ENCODE assay signal across 8 cellular contexts in the genomic region with DNA sequence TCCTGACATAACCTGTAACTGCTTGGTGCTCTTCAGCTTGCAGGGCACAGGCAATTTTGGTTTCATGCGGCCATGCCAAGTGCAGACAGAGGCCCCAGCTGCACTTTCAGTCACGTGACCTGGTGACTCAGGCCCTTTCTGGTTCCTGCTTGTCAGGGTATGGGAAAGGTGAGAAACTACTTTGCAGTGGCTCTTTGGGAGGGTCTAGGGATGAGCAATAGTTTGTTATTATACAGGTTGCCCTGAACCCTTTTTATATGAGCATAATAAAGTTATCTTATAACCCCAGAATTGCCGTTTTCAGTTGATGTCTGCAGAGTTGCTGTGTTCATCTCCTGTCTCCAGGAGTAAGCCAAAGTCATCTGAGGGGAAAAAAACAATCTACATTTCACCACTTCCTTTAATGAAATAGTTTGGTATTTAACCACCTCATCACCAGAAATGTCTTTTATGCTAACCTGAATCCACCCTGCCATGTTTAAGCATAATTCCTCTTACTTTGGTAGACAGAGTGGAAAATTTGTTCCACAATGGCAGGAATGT. TPM values are rescaled to one million over a fixed set of nuclear protein-coding genes. Genes with fewer than 3 reads are reported as not detected.
DNase-seq lines count a peak whose midpoint lies in the region; ATAC-seq and TF ChIP-seq lines count a peak whose summit lies in the region.

No MANE protein-coding gene starts in this region.

- H3K36me3 Mint-ChIP-seq in CD8-positive, alpha-beta T cell = no peaks in the 10 kb centered on the region

- peaks cover 16% of the 10 kb centered on the region for H3K4me1 ChIP-seq in CD8-positive, alpha-beta T cell (ENCODE audit: insufficient read depth, low read length)

- POLR2A ChIA-PET in CD8-positive, alpha-beta T cell (lab: Charles Lee) = interaction anchor here (1.2 kb wide), 1 partner anchor 14 kb away, joined by 3 read pairs; no protein-coding TSS in a partner anchor

- no peaks in the 10 kb centered on the region for H3K27me3 ChIP-seq in CD8-positive, alpha-beta T cell (ENCODE audit: insufficient read depth, low read length)

- H3K36me3 ChIP-seq in CD8-positive, alpha-beta T cell (ENCODE audit: insufficient read depth, low read length) = no peaks in the 10 kb centered on the region

- peaks cover 20% of the 10 kb centered on the region for H3K4me1 Mint-ChIP-seq in CD8-positive, alpha-beta T cell (ENCODE audit: low read depth)

- intact Hi-C loops in CD8-positive, alpha-beta T cell (cut with DNase I, micrococcal nuclease) = loop anchor here in 1 of 2 experiments (1.0 to 5.0 kb wide), 5 partner anchors 14 to 165 kb away; partner anchors contain the start of genes EMP1 and HEBP1
- intact Hi-C loops in Right ventricle myocardium superior (cut with DNase I) = no loop called here

- peak overlapping the region; percentile 2 for H3K4me3 ChIP-seq in CD8-positive, alpha-beta T cell (ENCODE audit: low read depth, low read length)

- no peaks in the 10 kb centered on the region for H3K9me3 Mint-ChIP-seq in CD8-positive, alpha-beta T cell

- H3K27ac Mint-ChIP-seq in CD8-positive, alpha-beta T cell = peak overlapping the region; percentile 49

- H3K27ac ChIP-seq in CD8-positive, alpha-beta T cell (ENCODE audit: low read depth, low read length) = no peak overlapping the region

- peak in 6 of 7 experiments; percentile 58 to 80 (median 70) for DNase-seq in CD8-positive, alpha-beta T cell
- DNase-seq in OCI-M1 (lab: John Stamatoyannopoulos, UW) = peak; percentile 29
- peak; percentile 57 for DNase-seq in activated T-helper 1 cell treated with Interleukin-2 at 50 U/mL for 16 hours (ENCODE audit: low read depth)
- DNase-seq in Right ventricle myocardium superior = peak; percentile 78
- peak; percentile 43 to 48 for DNase-seq in stimulated activated CD4-positive, alpha-beta T cell treated with anti-CD3 and anti-CD28 coated beads, Interleukin-15, amount 100 ng/mL, for 1 hour (ENCODE audit: low read depth in 1 of 2, low spot score in 1 of 2)
- no peak for DNase-seq in hippocampal formation (lab: John Stamatoyannopoulos, UW)

- TF ChIP-seq CTCF in CD8-positive, alpha-beta T cell (IDR thresholded peaks at IDR 0.05) = no peak

- H3K9me3 ChIP-seq in CD8-positive, alpha-beta T cell (ENCODE audit: low read length) = no peaks in the 10 kb centered on the region

- H3K4me3 Mint-ChIP-seq in CD8-positive, alpha-beta T cell = peak overlapping the region; percentile 1

- CTCF ChIA-PET in CD8-positive, alpha-beta T cell (lab: Charles Lee) = interaction anchor here (1.2 kb wide), 1 partner anchor 46 kb away, joined by 4 read pairs; no protein-coding TSS in a partner anchor

- H3K27me3 Mint-ChIP-seq in CD8-positive, alpha-beta T cell (ENCODE audit: low read depth) = no peaks in the 10 kb centered on the region

- ATAC-seq in CD8-positive, alpha-beta T cell = peak; percentile 82
- ATAC-seq in HG02759 (IDR thresholded peaks at IDR 0.05; ENCODE audit: unreplicated experiment) (peak; percentile 91), Right ventricle myocardium superior (ENCODE audit: poor library complexity) (peak; percentile 95), GM21529 (IDR thresholded peaks at IDR 0.05; ENCODE audit: unreplicated experiment) (no peak)

RNA-seq across cellular contexts. Expression of gene EMP1, which starts 30.9 kb away (rescaled TPM):
- total RNA-seq in CD8-positive, alpha-beta T cell = 1 to 10 TPM; 4.4 to 5.0 TPM
- 99.9 TPM for total RNA-seq in Right ventricle myocardium superior

Comparison
In these comparisons a context has a peak if more than half of its experiments do, and no peak if none do; other contexts are left out.
1. DNase-seq: peak in CD8-positive, alpha-beta T cell (6 of 7), OCI-M1 (single experiment), activated T-helper 1 cell treated with Interleukin-2 at 50 U/mL for 16 hours (single experiment), Right ventricle myocardium superior (single experiment) and stimulated activated CD4-positive, alpha-beta T cell treated with anti-CD3 and anti-CD28 coated beads, Interleukin-15, amount 100 ng/mL, for 1 hour (2 of 2); none in hippocampal formation (0 of 2).
2. RNA of gene EMP1, which starts 30.9 kb away (total RNA-seq): 99.9 TPM in Right ventricle myocardium superior (single experiment); 4.4 to 5.0 TPM in CD8-positive, alpha-beta T cell; every median in the first group is over 10 times any median in the second.